In genomic region chr3:49469876-49470713, GRCh38 we compare ENCODE assay signal across 8 cellular contexts. TPM values are rescaled to one million over a fixed set of nuclear protein-coding genes. Genes with fewer than 3 reads are reported as not detected.
DNase-seq lines count a peak whose midpoint lies in the region; ATAC-seq and TF ChIP-seq lines count a peak whose summit lies in the region.

DAG1 (plus strand) TSS chr3:49470267; CDS start chr3:49510535, 40,268 bp downstream.

- peaks cover 3% of the 10 kb centered on the region for H3K36me3 ChIP-seq in mucosa of descending colon (ENCODE audit: low read depth)

- H3K4me3 ChIP-seq in epithelial cell of esophagus (ENCODE audit: low read length), result peak within 1 kb of the TSS; percentile 87
- peak within 1 kb of the TSS; percentile 74 for H3K4me3 ChIP-seq in mucosa of descending colon

- peaks cover 24% of the 10 kb centered on the region for H3K4me1 ChIP-seq in mucosa of descending colon (ENCODE audit: low read depth)

- DNase-seq in DMS114 treated with DMSO at 0.1 percent for 48 hours (lab: John Stamatoyannopoulos, UW; ENCODE audit: unreplicated experiment), result peak; percentile 88
- peak; percentile 49 for DNase-seq in OCI-M2 (lab: John Stamatoyannopoulos, UW; ENCODE audit: unreplicated experiment)
- DNase-seq in activated T-cell treated with anti-CD3 and anti-CD28 coated beads for 4 hours, result peak; percentile 90
- peak; percentile 98 for DNase-seq in epithelial cell of esophagus (ENCODE audit: low read depth)
- peak; percentile 98 to 99 (median 99) for DNase-seq in mucosa of descending colon
- DNase-seq in stimulated activated CD8-positive, alpha-beta memory T cell treated with anti-CD3 and anti-CD28 coated beads, Interleukin-4, amount 100 ng/mL, for 1 hour (ENCODE audit: low read depth in 2 of 2, low spot score in 1 of 2), result peak; percentile 86 to 91

- intact Hi-C loops in mucosa of descending colon (cut with DNase I, micrococcal nuclease), result no loop called here

- H3K9me3 ChIP-seq in mucosa of descending colon, result no peaks in the 10 kb centered on the region

- TF ChIP-seq RAD21 in Ishikawa (IDR thresholded peaks at IDR 0.05; ENCODE audit: low read depth), result no peak

- TF ChIP-seq CTCF in epithelial cell of esophagus (IDR thresholded peaks at IDR 0.05; ENCODE audit: insufficient read depth, low read depth, low read length, missing control alignments) (no peak), mucosa of descending colon (IDR thresholded peaks at IDR 0.05) (no peak)

- TF ChIP-seq EP300 in Ishikawa (IDR thresholded peaks at IDR 0.05; ENCODE audit: borderline replicate concordance), result no peak

- peak; percentile 79 for ATAC-seq in GM21576 (IDR thresholded peaks at IDR 0.05; ENCODE audit: unreplicated experiment)
- peak; percentile 89 for ATAC-seq in mucosa of descending colon

TF ChIP-seq in Ishikawa, 13 proteins besides CTCF, POLR2A, EP300 and RAD21:
- TF ChIP-seq YY1 (IDR thresholded peaks at IDR 0.05; ENCODE audit: low read depth), result peak; percentile 20
- peak; percentile 30; the same call in 1 of the 2 replicates for TF ChIP-seq EGR1 (IDR thresholded peaks at IDR 0.05)
- TF ChIP-seq TEAD4 (IDR thresholded peaks at IDR 0.05), result no peak
- TF ChIP-seq MAX (IDR thresholded peaks at IDR 0.05), result peak; percentile 74
- TF ChIP-seq CEBPB (IDR thresholded peaks at IDR 0.05), result no peak
- TF ChIP-seq, protein P1, sequence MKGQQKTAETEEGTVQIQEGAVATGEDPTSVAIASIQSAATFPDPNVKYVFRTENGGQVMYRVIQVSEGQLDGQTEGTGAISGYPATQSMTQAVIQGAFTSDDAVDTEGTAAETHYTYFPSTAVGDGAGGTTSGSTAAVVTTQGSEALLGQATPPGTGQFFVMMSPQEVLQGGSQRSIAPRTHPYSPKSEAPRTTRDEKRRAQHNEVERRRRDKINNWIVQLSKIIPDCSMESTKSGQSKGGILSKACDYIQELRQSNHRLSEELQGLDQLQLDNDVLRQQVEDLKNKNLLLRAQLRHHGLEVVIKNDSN (IDR thresholded peaks at IDR 0.05), result no peak; the same call in 1 of the 2 replicates
- TF ChIP-seq NFIC (IDR thresholded peaks at IDR 0.05), result no peak; the same call in 1 of the 2 replicates
- TF ChIP-seq TAF1 (IDR thresholded peaks at IDR 0.05; ENCODE audit: low read depth), result peak; percentile 65
- no peak; the same call in 1 of the 2 replicates for TF ChIP-seq TCF12 (IDR thresholded peaks at IDR 0.05; ENCODE audit: low read depth)
- no peak for TF ChIP-seq CREB1 (IDR thresholded peaks at IDR 0.05; ENCODE audit: low read depth)
- TF ChIP-seq FOXM1 (IDR thresholded peaks at IDR 0.05; ENCODE audit: borderline replicate concordance, low read depth), result no peak
- TF ChIP-seq ZBTB7A (IDR thresholded peaks at IDR 0.05; ENCODE audit: low read depth), result no peak
- TF ChIP-seq REST (IDR thresholded peaks at IDR 0.05; ENCODE audit: low read depth), result no peak
TF ChIP-seq in Ishikawa: peak in this region for 4.

RNA-seq across cellular contexts. Expression of gene DAG1, which starts in this region (rescaled TPM):
- total RNA-seq in mucosa of descending colon, result 10 to 100 TPM; 76.9 to 97.3 (median 88.8) TPM

Comparison
In these comparisons a context has a peak if more than half of its experiments do, and no peak if none do; other contexts are left out.
1. Peak in every context shown above with its lines: DNase-seq, ATAC-seq and H3K4me3 ChIP-seq.
2. DNase-seq: peak in every context shown above with its lines; median percentile 99 in mucosa of descending colon; 98 in epithelial cell of esophagus; 90 in activated T-cell treated with anti-CD3 and anti-CD28 coated beads for 4 hours; 88 in stimulated activated CD8-positive, alpha-beta memory T cell treated with anti-CD3 and anti-CD28 coated beads, Interleukin-4, amount 100 ng/mL, for 1 hour; 88 in DMS114 treated with DMSO at 0.1 percent for 48 hours; 49 in OCI-M2.